ENCODE assay signal across 8 cellular contexts in the genomic region with DNA sequence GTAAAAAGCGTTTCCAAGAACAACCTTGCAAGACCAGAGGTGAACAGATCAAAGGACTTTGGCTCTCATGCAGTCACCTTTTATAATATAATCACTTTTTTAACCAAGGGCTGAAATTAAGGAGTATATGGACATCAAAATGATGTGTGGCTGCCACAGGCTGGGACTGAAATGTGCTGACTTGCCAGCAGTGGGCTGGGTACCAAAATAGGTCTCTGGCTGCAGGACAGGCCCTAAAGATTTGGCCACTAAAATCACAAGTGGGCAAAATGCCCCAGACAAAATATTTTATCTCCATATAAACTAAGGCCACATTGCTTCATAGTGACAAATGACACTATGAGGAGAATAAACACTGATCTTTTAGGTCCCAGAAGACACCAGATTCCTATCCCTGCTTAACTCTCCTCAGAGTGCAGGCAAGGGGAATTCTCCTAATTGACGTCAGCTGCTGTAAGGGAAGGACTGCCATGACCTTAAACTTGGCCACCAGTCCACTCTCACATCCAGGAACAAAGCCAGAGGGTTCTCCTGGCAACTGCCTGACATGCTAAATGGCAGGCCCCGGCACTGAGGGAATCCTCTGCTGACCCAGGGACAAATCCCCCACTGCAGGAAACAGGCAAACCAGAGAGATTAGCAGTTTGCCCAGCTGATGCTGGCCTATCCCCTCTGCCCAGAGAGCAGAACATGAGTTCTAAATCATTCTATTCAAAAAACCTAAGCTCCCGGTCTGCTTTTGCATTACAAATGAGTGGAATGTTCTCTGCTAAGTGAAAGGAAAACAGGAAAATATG.
A peak's percentile ranks its signal among the peaks of the same experiment; 100 is the strongest.
DNase-seq lines count a peak whose midpoint lies in the region; ATAC-seq and TF ChIP-seq lines count a peak whose summit lies in the region.

No MANE protein-coding gene starts in this region.

- H3K27ac ChIP-seq in adrenal gland: peak overlapping the region; percentile 55 to 85 (median 75)
- peak overlapping the region; percentile 79 for H3K27ac ChIP-seq in left ventricle myocardium inferior (replicated peaks)
- H3K27ac ChIP-seq in psoas muscle: peak overlapping the region; percentile 64

- H3K27me3 ChIP-seq in adrenal gland: no peaks in the 10 kb centered on the region
- H3K27me3 ChIP-seq in left ventricle myocardium inferior (ENCODE audit: low read depth): no peaks in the 10 kb centered on the region
- H3K27me3 ChIP-seq in psoas muscle (ENCODE audit: insufficient read depth in 3 of 3, low read length in 2 of 3): no peaks in the 10 kb centered on the region

- no peaks in the 10 kb centered on the region for H3K9me3 Mint-ChIP-seq in activated naive CD4-positive, alpha-beta T cell treated with anti-CD3 and anti-CD28 coated beads, Interleukin-2, amount 10 ng/mL, durations not matched to agents 7 days and 5 days
- H3K9me3 Mint-ChIP-seq in Calu3 (ENCODE audit: low read depth, unreplicated experiment): no peaks in the 10 kb centered on the region

- peaks cover 11% of the 10 kb centered on the region for H3K4me1 Mint-ChIP-seq in activated naive CD4-positive, alpha-beta T cell treated with anti-CD3 and anti-CD28 coated beads, Interleukin-2, amount 10 ng/mL, durations not matched to agents 7 days and 5 days
- H3K4me1 Mint-ChIP-seq in Calu3 (ENCODE audit: low read depth, unreplicated experiment): peaks cover 8% of the 10 kb centered on the region

- peak; percentile 17 for DNase-seq in CMK (ENCODE audit: low read depth)
- DNase-seq in adrenal gland: peak; percentile 87 to 97 (median 94)
- peak; percentile 72 for DNase-seq in left ventricle myocardium inferior
- DNase-seq in psoas muscle: peak; percentile 67 to 79
- DNase-seq in activated naive CD4-positive, alpha-beta T cell treated with anti-CD3 and anti-CD28 coated beads, Interleukin-2, amount 10 ng/mL, durations not matched to agents 7 days and 5 days: no peak
- no peak for DNase-seq in Calu3
- DNase-seq in activated CD8-positive, alpha-beta memory T cell treated with anti-CD3 and anti-CD28 coated beads, Interleukin-2, amount 50 U/mL, for 48 hours: no peak

- peaks cover 10% of the 10 kb centered on the region for H3K36me3 Mint-ChIP-seq in activated naive CD4-positive, alpha-beta T cell treated with anti-CD3 and anti-CD28 coated beads, Interleukin-2, amount 10 ng/mL, durations not matched to agents 7 days and 5 days
- H3K36me3 Mint-ChIP-seq in Calu3 (ENCODE audit: insufficient read depth, unreplicated experiment): no peaks in the 10 kb centered on the region

- H3K4me3 ChIP-seq in adrenal gland: peak overlapping the region in 1 of 4 donors; percentile 3
- peak overlapping the region; percentile 26 for H3K4me3 ChIP-seq in left ventricle myocardium inferior
- peak overlapping the region; percentile 24 for H3K4me3 ChIP-seq in psoas muscle

- BruUV-seq in Calu3 (replicated peaks; lab: Mats Ljungman, UMichigan): no TSS peak

- H3K9me3 ChIP-seq in adrenal gland (replicated peaks in 1 of 3) (no peaks in the 10 kb centered on the region), left ventricle myocardium inferior (replicated peaks) (no peaks in the 10 kb centered on the region), psoas muscle (no peaks in the 10 kb centered on the region)

- intact Hi-C loops in adrenal gland (cut with DNase I): loop anchor here in 1 of 2 donors (5.0 kb wide), 1 partner anchor 156 kb away; the partner anchor contains the start of gene PPP3CA
- intact Hi-C loops in left ventricle myocardium inferior (cut with micrococcal nuclease): loop anchor here (10.0 kb wide), 1 partner anchor 153 kb away; the partner anchor contains the start of gene PPP3CA
- intact Hi-C loops in psoas muscle (cut with DNase I): loop anchor here (2.0 to 5.0 kb wide), 4 partner anchors 36 to 459 kb away; partner anchors contain the start of gene PPP3CA (in 2 of the 2)
- intact Hi-C loops in Calu3 (cut with micrococcal nuclease; ENCODE audit: unreplicated experiment): no loop called here

- no peak overlapping the region for H3K4me3 Mint-ChIP-seq in activated naive CD4-positive, alpha-beta T cell treated with anti-CD3 and anti-CD28 coated beads, Interleukin-2, amount 10 ng/mL, durations not matched to agents 7 days and 5 days
- H3K4me3 Mint-ChIP-seq in Calu3 (ENCODE audit: low read depth, unreplicated experiment): no peak overlapping the region

- no peak overlapping the region for H3K27ac Mint-ChIP-seq in activated naive CD4-positive, alpha-beta T cell treated with anti-CD3 and anti-CD28 coated beads, Interleukin-2, amount 10 ng/mL, durations not matched to agents 7 days and 5 days
- no peak overlapping the region for H3K27ac Mint-ChIP-seq in Calu3 (ENCODE audit: unreplicated experiment)

- CTCF ChIA-PET in activated naive CD4-positive, alpha-beta T cell treated with anti-CD3 and anti-CD28 coated beads, Interleukin-2, amount 10 ng/mL, durations not matched to agents 7 days and 5 days (lab: Charles Lee): no interaction called here
- CTCF ChIA-PET in Calu3 (lab: Charles Lee): no interaction called here

- peak in 2 of 6 experiments; percentile 13 to 18 for TF ChIP-seq CTCF in adrenal gland (IDR thresholded peaks at IDR 0.05)
- TF ChIP-seq CTCF in left ventricle myocardium inferior (IDR thresholded peaks at IDR 0.05; ENCODE audit: borderline replicate concordance): peak; percentile 19
- TF ChIP-seq CTCF in psoas muscle (IDR thresholded peaks at IDR 0.05): peak; percentile 5
- no peak for TF ChIP-seq CTCF in Calu3 (IDR thresholded peaks at IDR 0.05; ENCODE audit: unreplicated experiment)

- no peak for TF ChIP-seq POLR2A in adrenal gland (IDR thresholded peaks at IDR 0.05)

- H3K36me3 ChIP-seq in adrenal gland (replicated peaks in 1 of 2) (no peaks in the 10 kb centered on the region), left ventricle myocardium inferior (no peaks in the 10 kb centered on the region), psoas muscle (ENCODE audit: insufficient read depth in 1 of 2, low read depth in 1 of 2) (peaks cover 0 to 11% of the 10 kb centered on the region in 2 donors)

- ATAC-seq in psoas muscle (peak; percentile 97 to 99 (median 98)), GM18520 (IDR thresholded peaks at IDR 0.05; ENCODE audit: unreplicated experiment) (no peak)

- H3K27me3 Mint-ChIP-seq in activated naive CD4-positive, alpha-beta T cell treated with anti-CD3 and anti-CD28 coated beads, Interleukin-2, amount 10 ng/mL, durations not matched to agents 7 days and 5 days: no peaks in the 10 kb centered on the region
- no peaks in the 10 kb centered on the region for H3K27me3 Mint-ChIP-seq in Calu3 (ENCODE audit: unreplicated experiment)

- H3K4me1 ChIP-seq in adrenal gland (replicated peaks in 1 of 2): peaks cover 14 to 21% of the 10 kb centered on the region in 2 donors
- H3K4me1 ChIP-seq in left ventricle myocardium inferior: peaks cover 23% of the 10 kb centered on the region
- peaks cover 49% of the 10 kb centered on the region for H3K4me1 ChIP-seq in psoas muscle

- 13 to 32% (median 23%) methylated on average over 3 to 4 of the region's 4 CpGs for WGBS in adrenal gland, 4 donors
- 10 to 11% (median 11%) methylated on average over 4 of the region's 4 CpGs for WGBS in psoas muscle, 3 donors

Comparison
In these comparisons a context has a peak if more than half of its experiments do, and no peak if none do; other contexts are left out.
1. DNase-seq: peak in CMK (single experiment), adrenal gland (7 of 7), left ventricle myocardium inferior (single experiment) and psoas muscle (2 of 2); none in activated naive CD4-positive, alpha-beta T cell treated with anti-CD3 and anti-CD28 coated beads, Interleukin-2, amount 10 ng/mL, durations not matched to agents 7 days and 5 days (single experiment), Calu3 (single experiment) and activated CD8-positive, alpha-beta memory T cell treated with anti-CD3 and anti-CD28 coated beads, Interleukin-2, amount 50 U/mL, for 48 hours (single experiment).
2. Peak in every context shown above with its lines, with median percentiles within 50 percentile points of each other: H3K27ac ChIP-seq.